Comparison of ENCODE assay signal across 28 cellular contexts in the genomic region with DNA sequence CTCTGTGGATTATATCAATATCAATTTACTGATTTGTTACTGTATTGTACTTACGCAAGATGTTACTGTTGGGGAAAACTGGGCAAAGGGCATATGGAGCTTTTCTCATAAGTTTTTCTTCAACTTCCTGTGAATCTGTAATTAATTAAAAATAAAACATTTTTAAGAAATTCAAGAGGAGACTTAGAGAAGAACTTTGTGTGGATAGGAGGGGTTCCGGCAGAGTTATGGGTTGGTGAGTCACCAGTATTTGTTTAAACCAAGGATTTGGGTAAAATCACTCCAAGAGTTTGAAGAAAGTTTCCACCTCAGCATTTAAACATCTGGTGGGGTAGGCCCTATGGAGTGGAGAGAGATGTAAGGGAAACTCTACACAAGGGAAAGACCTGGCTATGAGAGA.
"Had no signal": no experiment of that assay in that cellular context is flagged by ENCODE, and none has a peak within 500 bp of the region (broad histone marks: within the 10 kb centered on the region; RNA-seq: fewer than 3 reads in every experiment).

No MANE protein-coding gene starts in this region.

- FAIRE-seq: small intestine, urothelium cell line had no signal

- H3K27me3 Mint-ChIP-seq: stimulated activated naive B cell treated with anti-CD40 and anti-IgM and Interleukin-4, amounts not matched to agents 10 μg/mL and 1 μg/mL and 100 μg/mL, for 72 hours; stimulated activated naive CD8-positive, alpha-beta T cell treated with anti-CD3 and anti-CD28 coated beads, Interleukin-15, Interleukin-2, amounts not matched to agents 100 ng/mL and 50 ng/mL, for 24 hours had no signal

- H3K4me3 Mint-ChIP-seq: nephron; neural progenitor cell; stimulated activated effector memory CD8-positive, alpha-beta T cell treated with anti-CD3 and anti-CD28 coated beads, Interleukin-12 subunit alpha, Interleukin-12 subunit beta, amount 100 ng/mL, for 72 hours; stimulated activated naive B cell treated with anti-CD40 and anti-IgM and Interleukin-4, amounts not matched to agents 10 μg/mL and 1 μg/mL and 100 μg/mL, for 72 hours; stimulated activated naive CD8-positive, alpha-beta T cell treated with anti-CD3 and anti-CD28 coated beads, Interleukin-15, Interleukin-2, amounts not matched to agents 100 ng/mL and 50 ng/mL, for 24 hours had no signal

- H3K27ac Mint-ChIP-seq: nephron; neural progenitor cell; progenitor cell of endocrine pancreas; stimulated activated effector memory CD8-positive, alpha-beta T cell treated with anti-CD3 and anti-CD28 coated beads, Interleukin-12 subunit alpha, Interleukin-12 subunit beta, amount 100 ng/mL, for 72 hours; stimulated activated naive B cell treated with anti-CD40 and anti-IgM and Interleukin-4, amounts not matched to agents 10 μg/mL and 1 μg/mL and 100 μg/mL, for 72 hours; stimulated activated naive CD8-positive, alpha-beta T cell treated with anti-CD3 and anti-CD28 coated beads, Interleukin-15, Interleukin-2, amounts not matched to agents 100 ng/mL and 50 ng/mL, for 24 hours had no signal

- H3K9ac ChIP-seq: neural progenitor cell, parathyroid adenoma had no signal

- ATAC-seq: psoas muscle; right cardiac atrium; right lobe of liver; stimulated activated effector memory CD8-positive, alpha-beta T cell treated with anti-CD3 and anti-CD28 coated beads, Interleukin-12 subunit alpha, Interleukin-12 subunit beta, amount 100 ng/mL, for 72 hours; stimulated activated naive B cell treated with anti-CD40 and anti-IgM and Interleukin-4, amounts not matched to agents 10 μg/mL and 1 μg/mL and 100 μg/mL, for 72 hours had no signal

- H2AFZ ChIP-seq: neural progenitor cell, parathyroid adenoma had no signal

- H3K36me3 Mint-ChIP-seq: neural progenitor cell; stimulated activated effector memory CD8-positive, alpha-beta T cell treated with anti-CD3 and anti-CD28 coated beads, Interleukin-12 subunit alpha, Interleukin-12 subunit beta, amount 100 ng/mL, for 72 hours; stimulated activated naive B cell treated with anti-CD40 and anti-IgM and Interleukin-4, amounts not matched to agents 10 μg/mL and 1 μg/mL and 100 μg/mL, for 72 hours had no signal

- H3K27ac ChIP-seq: neural progenitor cell, ovary, parathyroid adenoma, psoas muscle, right lobe of liver, sigmoid colon, stomach, thoracic aorta, thyroid gland, tibial nerve, upper lobe of left lung, vagina had no signal

- DNase-seq: occipital lobe; ovary; posterior cingulate gyrus; psoas muscle; right cardiac atrium; right lobe of liver; sigmoid colon; small intestine; stimulated activated CD4-positive, alpha-beta T cell treated with anti-CD3 and anti-CD28 coated beads, Interleukin-15, amount 100 ng/mL, for 24 hours; stimulated activated CD4-positive, alpha-beta T cell treated with anti-CD3 and anti-CD28 coated beads, Interleukin-2, amount 100 ng/mL, for 24 hours; stimulated activated CD4-positive, alpha-beta T cell treated with anti-CD3 and anti-CD28 coated beads, Interleukin-2, amount 100 ng/mL, for 48 hours; stimulated activated CD4-positive, alpha-beta T cell treated with anti-CD3 and anti-CD28 coated beads, Interleukin-4, amount 100 ng/mL, for 24 hours; stimulated activated naive B cell treated with anti-CD40 and anti-IgM and Interleukin-4, amounts not matched to agents 10 μg/mL and 1 μg/mL and 100 μg/mL, for 72 hours; stimulated activated naive CD4-positive, alpha-beta T cell treated with Interleukin-2 at 50 U/mL for 16 hours; stomach; thyroid gland; trophoblast cell; upper lobe of left lung had no signal

- H3K9me3 ChIP-seq: ovary, psoas muscle, right lobe of liver, sigmoid colon, thoracic aorta, thyroid gland, tibial nerve, upper lobe of left lung, vagina had no signal

- H3K36me3 ChIP-seq: neural progenitor cell, ovary, right lobe of liver, sigmoid colon, stomach, thoracic aorta, thyroid gland, tibial nerve, upper lobe of left lung, vagina had no signal

- H3K79me2 ChIP-seq: parathyroid adenoma had no signal

- H3K4me3 ChIP-seq: neural progenitor cell, ovary, psoas muscle, right lobe of liver, sigmoid colon, stomach, thoracic aorta, thyroid gland, tibial nerve, upper lobe of left lung, vagina had no signal

- H3K4me1 Mint-ChIP-seq: neural progenitor cell; stimulated activated effector memory CD8-positive, alpha-beta T cell treated with anti-CD3 and anti-CD28 coated beads, Interleukin-12 subunit alpha, Interleukin-12 subunit beta, amount 100 ng/mL, for 72 hours; stimulated activated naive B cell treated with anti-CD40 and anti-IgM and Interleukin-4, amounts not matched to agents 10 μg/mL and 1 μg/mL and 100 μg/mL, for 72 hours had no signal

- H3K4me1 ChIP-seq: neural progenitor cell, parathyroid adenoma, psoas muscle, right lobe of liver, sigmoid colon, stomach, thyroid gland, tibial nerve, upper lobe of left lung, vagina had no signal

- H3K4me2 ChIP-seq: neural progenitor cell had no signal

- H3K27me3 ChIP-seq: neural progenitor cell, ovary, right lobe of liver, sigmoid colon, stomach, thyroid gland, tibial nerve, upper lobe of left lung, vagina had no signal

- H3K9me3 Mint-ChIP-seq: neural progenitor cell; stimulated activated effector memory CD8-positive, alpha-beta T cell treated with anti-CD3 and anti-CD28 coated beads, Interleukin-12 subunit alpha, Interleukin-12 subunit beta, amount 100 ng/mL, for 72 hours; stimulated activated naive CD8-positive, alpha-beta T cell treated with anti-CD3 and anti-CD28 coated beads, Interleukin-15, Interleukin-2, amounts not matched to agents 100 ng/mL and 50 ng/mL, for 24 hours had no signal
